ENCODE assay signal across 15 cellular contexts in the genomic region with DNA sequence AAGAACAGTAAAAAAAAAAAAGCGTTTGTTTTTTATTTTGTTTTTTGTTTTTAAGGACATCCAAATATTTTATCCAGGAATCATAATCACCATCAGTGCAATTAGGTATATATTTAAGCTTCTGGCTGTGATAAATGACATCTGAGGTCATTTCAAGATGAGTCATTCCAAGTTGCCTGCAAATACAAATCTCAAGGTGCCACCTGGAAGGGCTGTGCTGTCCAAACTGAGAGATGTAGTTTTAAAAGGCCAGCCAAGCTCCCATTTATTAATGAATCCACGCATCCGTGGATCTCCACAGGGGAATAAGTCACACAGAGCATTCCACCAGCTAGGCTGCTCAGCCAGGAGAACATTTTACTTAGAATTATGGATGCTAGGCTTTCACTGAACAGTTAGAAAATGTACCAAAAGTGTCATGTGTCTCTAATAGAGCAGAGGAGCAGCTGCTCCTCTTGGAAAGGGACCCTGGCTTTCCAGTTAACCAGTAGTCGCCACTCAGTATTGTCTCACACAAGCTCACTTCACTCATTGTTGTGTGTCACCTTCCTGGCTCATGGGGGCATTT.
"Had no signal": no experiment of that assay in that cellular context is flagged by ENCODE, and none has a peak within 500 bp of the region (broad histone marks: within the 10 kb centered on the region; RNA-seq: fewer than 3 reads in every experiment).

No MANE protein-coding gene starts in this region.

- H3K4me3 ChIP-seq: gastroesophageal sphincter, heart right ventricle, lung, ovary, thoracic aorta had no signal

- H3K27me3 ChIP-seq: brain microvascular endothelial cell, ovary had no signal

- H3K36me3 ChIP-seq: brain microvascular endothelial cell, gastroesophageal sphincter, heart right ventricle, ovary, thoracic aorta had no signal

- DNase-seq: activated CD4-positive, alpha-beta memory T cell treated with anti-CD3 and anti-CD28 coated beads for 36 hours; activated CD4-positive, alpha-beta T cell treated with anti-CD3 and anti-CD28 coated beads for 1 hour; activated naive CD8-positive, alpha-beta T cell treated with anti-CD3 and anti-CD28 coated beads for 36 hours; amygdala; brain microvascular endothelial cell; effector memory CD4-positive, alpha-beta T cell; heart right ventricle; left colon; naive B cell; ovary; stimulated activated CD4-positive, alpha-beta T cell treated with anti-CD3 and anti-CD28 coated beads, Interleukin-1b, Interleukin-23, amount 100 ng/mL, for 48 hours had no signal

- H3K27ac ChIP-seq: brain microvascular endothelial cell, gastroesophageal sphincter, heart right ventricle, ovary, thoracic aorta, VCaP had no signal

- H3K9me3 ChIP-seq: gastroesophageal sphincter, heart right ventricle, ovary, thoracic aorta had no signal

- H3K4me1 ChIP-seq: gastroesophageal sphincter, heart right ventricle had no signal
